9 cellular contexts compared by ENCODE assay signal in genomic region chr9:5263568-5264218, GRCh38. TPM values are rescaled to one million over a fixed set of nuclear protein-coding genes. Genes with fewer than 3 reads are reported as not detected.
A peak's percentile ranks its signal among the peaks of the same experiment; 100 is the strongest.
DNase-seq lines count a peak whose midpoint lies in the region; ATAC-seq and TF ChIP-seq lines count a peak whose summit lies in the region.
"Had no signal": no experiment of that assay in that cellular context is flagged by ENCODE, and none has a peak within 500 bp of the region (broad histone marks: within the 10 kb centered on the region; RNA-seq: fewer than 3 reads in every experiment).

No MANE protein-coding gene starts in this region.

- TF ChIP-seq CTCF in brain microvascular endothelial cell (IDR thresholded peaks at IDR 0.05; ENCODE audit: low read depth, low read length, missing control alignments) (no peak), neural progenitor cell (IDR thresholded peaks at IDR 0.05) (peak; percentile 34)

- H3K9me3 Mint-ChIP-seq in neural progenitor cell: no peaks in the 10 kb centered on the region

- no peaks in the 10 kb centered on the region for H3F3A ChIP-seq in neural progenitor cell (ENCODE audit: low read depth)

- H3K79me2 ChIP-seq in neural progenitor cell (ENCODE audit: low read depth): no peaks in the 10 kb centered on the region

- in situ Hi-C loops in KBM-7 (cut with MboI; ENCODE audit: low pct_unique_long_range_greater_than_20kb, low sequenced_read_pairs): no loop called here
- in situ Hi-C loops in brain microvascular endothelial cell (cut with HindIII; ENCODE audit: low pct_ligation_motif_present, low sequenced_read_pairs): no loop called here

- H3K36me3 ChIP-seq in brain microvascular endothelial cell (replicated peaks) (no peaks in the 10 kb centered on the region), neural progenitor cell (no peaks in the 10 kb centered on the region)

- H3K4me3 ChIP-seq in brain microvascular endothelial cell (ENCODE audit: low read depth, low read length) (no peak overlapping the region), neural progenitor cell (no peak overlapping the region)

- ATAC-seq in GM18909 (IDR thresholded peaks at IDR 0.05; ENCODE audit: poor library complexity, unreplicated experiment) (peak; percentile 68), GM19023 (IDR thresholded peaks at IDR 0.05; ENCODE audit: unreplicated experiment) (no peak), HG03175 (IDR thresholded peaks at IDR 0.05; ENCODE audit: unreplicated experiment) (no peak)

- H3K4me1 Mint-ChIP-seq in neural progenitor cell: no peaks in the 10 kb centered on the region

- H3K9ac ChIP-seq in neural progenitor cell: no peak overlapping the region

- peak; percentile 15 for DNase-seq in KBM-7
- peak; percentile 3 for DNase-seq in brain microvascular endothelial cell
- DNase-seq in neural progenitor cell (ENCODE audit: low spot score): peak; percentile 32
- DNase-seq in SK-N-DZ (ENCODE audit: low spot score): no peak
- no peak for DNase-seq in stimulated activated CD8-positive, alpha-beta memory T cell treated with anti-CD3 and anti-CD28 coated beads, Interleukin-4, amount 100 ng/mL, for 48 hours
- DNase-seq: kidney glomerular epithelial cell had no signal

- H4K20me1 ChIP-seq in neural progenitor cell (ENCODE audit: low read depth): no peaks in the 10 kb centered on the region

- peaks cover 2% of the 10 kb centered on the region for H3K27me3 Mint-ChIP-seq in neural progenitor cell (ENCODE audit: insufficient read depth, low read depth)

- H2AFZ ChIP-seq in neural progenitor cell (replicated peaks): peak overlapping the region; percentile 46

- no peak overlapping the region for H3K4me3 Mint-ChIP-seq in neural progenitor cell

- H3K36me3 Mint-ChIP-seq in neural progenitor cell: no peaks in the 10 kb centered on the region

- no peak overlapping the region for H3K27ac Mint-ChIP-seq in neural progenitor cell

- H3K27ac ChIP-seq in brain microvascular endothelial cell: no peak overlapping the region
- H3K27ac ChIP-seq in neural progenitor cell: no peak overlapping the region

- no peaks in the 10 kb centered on the region for H3K9me3 ChIP-seq in neural progenitor cell (ENCODE audit: low read depth)

- no peaks in the 10 kb centered on the region for H3K27me3 ChIP-seq in brain microvascular endothelial cell (replicated peaks)
- H3K27me3 ChIP-seq in neural progenitor cell: no peaks in the 10 kb centered on the region

- H3K4me1 ChIP-seq in neural progenitor cell: no peaks in the 10 kb centered on the region

- no peak overlapping the region for H3K4me2 ChIP-seq in neural progenitor cell

RNA-seq across cellular contexts. Expression of gene INSL4, which starts 32.5 kb away (rescaled TPM):
- not detected in 2 replicates for total RNA-seq in neural progenitor cell (ENCODE audit: low replicate concordance)
- polyA plus RNA-seq in SK-N-DZ (2014; cell fraction: cytosol; rRNA removed): not detected in 2 replicates
- not detected in 2 replicates for polyA plus RNA-seq in SK-N-DZ (2014; cell fraction: nucleus; rRNA removed)

RNA-seq across cellular contexts. Expression of gene RLN2, which starts 40.8 kb away (rescaled TPM):
- total RNA-seq in neural progenitor cell (ENCODE audit: low replicate concordance): 5.0 and 12.6 TPM in 2 replicates
- 1.6 and 2.5 TPM in 2 replicates for polyA plus RNA-seq in SK-N-DZ (2014; cell fraction: cytosol; rRNA removed)
- 1.3 and 2.7 TPM in 2 replicates for polyA plus RNA-seq in SK-N-DZ (2014; cell fraction: nucleus; rRNA removed)

Comparison
In these comparisons a context has a peak if more than half of its experiments do, and no peak if none do; other contexts are left out.
1. DNase-seq: peak in KBM-7 (single experiment), brain microvascular endothelial cell (single experiment) and neural progenitor cell (single experiment); none in SK-N-DZ (single experiment) and stimulated activated CD8-positive, alpha-beta memory T cell treated with anti-CD3 and anti-CD28 coated beads, Interleukin-4, amount 100 ng/mL, for 48 hours (single experiment).